In genomic region chr3:176693416-176693815, GRCh38 we compare ENCODE assay signal across 20 cellular contexts.
"Had no signal": no experiment of that assay in that cellular context is flagged by ENCODE, and none has a peak within 500 bp of the region (broad histone marks: within the 10 kb centered on the region; RNA-seq: fewer than 3 reads in every experiment).

No MANE protein-coding gene starts in this region.

- H3K4me1 Mint-ChIP-seq: activated CD4-positive, alpha-beta T cell treated with anti-CD3 and anti-CD28 coated beads, Interleukin-2, amount 10 ng/mL, durations not matched to agents 7 days and 5 days; activated naive CD4-positive, alpha-beta T cell treated with anti-CD3 and anti-CD28 coated beads, Interleukin-2, amount 50 U/mL, for 24 hours; naive thymus-derived CD4-positive, alpha-beta T cell; stimulated activated naive B cell treated with anti-CD40 and anti-IgM and Interleukin-4, amounts not matched to agents 10 μg/mL and 1 μg/mL and 100 μg/mL, for 72 hours had no signal

- DNase-seq: activated CD4-positive, alpha-beta T cell treated with anti-CD3 and anti-CD28 coated beads, Interleukin-2, amount 10 ng/mL, durations not matched to agents 7 days and 5 days; activated CD8-positive, alpha-beta memory T cell treated with anti-CD3 and anti-CD28 coated beads, Interleukin-2, amount 50 U/mL, for 4 hours; activated gamma-delta T cell; activated T-cell treated with anti-CD3 and anti-CD28 coated beads, Interleukin-2, amount 50 U/mL, for 4 hours; dermis blood vessel endothelial cell; effector memory CD4-positive, alpha-beta T cell; esophagus squamous epithelium; mesenchymal stem cell; naive thymus-derived CD4-positive, alpha-beta T cell; ovary; sigmoid colon; stimulated activated CD4-positive, alpha-beta T cell treated with anti-CD3 and anti-CD28 coated beads, Interleukin-4, amount 100 ng/mL, for 4 hours; stimulated activated naive B cell treated with anti-CD40 and anti-IgM and Interleukin-4, amounts not matched to agents 10 μg/mL and 1 μg/mL and 100 μg/mL, for 72 hours; T-helper 1 cell; T1000 had no signal

- H3K9me3 ChIP-seq: ascending aorta, breast epithelium, esophagus squamous epithelium, ovary, sigmoid colon, thoracic aorta had no signal

- H3K9me3 Mint-ChIP-seq: activated CD4-positive, alpha-beta T cell treated with anti-CD3 and anti-CD28 coated beads, Interleukin-2, amount 10 ng/mL, durations not matched to agents 7 days and 5 days; activated naive CD4-positive, alpha-beta T cell treated with anti-CD3 and anti-CD28 coated beads, Interleukin-2, amount 50 U/mL, for 24 hours; activated T-cell treated with anti-CD3 and anti-CD28 coated beads, Interleukin-2, amount 50 U/mL, for 4 hours; stimulated activated naive B cell treated with anti-CD40 and anti-IgM and Interleukin-4, amounts not matched to agents 10 μg/mL and 1 μg/mL and 100 μg/mL, for 72 hours had no signal

- ATAC-seq: activated CD4-positive, CD25-positive, alpha-beta regulatory T cell treated with anti-CD3 and anti-CD28 coated beads, Interleukin-2, amount 50 U/mL, for 24 hours; activated T-cell treated with anti-CD3 and anti-CD28 coated beads, Interleukin-2, amount 50 U/mL, for 4 hours; naive thymus-derived CD4-positive, alpha-beta T cell; stimulated activated naive B cell treated with anti-CD40 and anti-IgM and Interleukin-4, amounts not matched to agents 10 μg/mL and 1 μg/mL and 100 μg/mL, for 72 hours had no signal

- H3K27ac ChIP-seq: ascending aorta, breast epithelium, esophagus squamous epithelium, ovary, sigmoid colon, thoracic aorta had no signal

- H3K4me3 ChIP-seq: ascending aorta, breast epithelium, esophagus squamous epithelium, ovary, sigmoid colon, thoracic aorta had no signal

- H3K27ac Mint-ChIP-seq: activated CD4-positive, alpha-beta T cell treated with anti-CD3 and anti-CD28 coated beads, Interleukin-2, amount 10 ng/mL, durations not matched to agents 7 days and 5 days; activated naive CD4-positive, alpha-beta T cell treated with anti-CD3 and anti-CD28 coated beads, Interleukin-2, amount 50 U/mL, for 24 hours; naive thymus-derived CD4-positive, alpha-beta T cell; stimulated activated naive B cell treated with anti-CD40 and anti-IgM and Interleukin-4, amounts not matched to agents 10 μg/mL and 1 μg/mL and 100 μg/mL, for 72 hours had no signal

- H3K4me1 ChIP-seq: ascending aorta, breast epithelium, esophagus squamous epithelium, sigmoid colon had no signal

- H3K36me3 Mint-ChIP-seq: activated naive CD4-positive, alpha-beta T cell treated with anti-CD3 and anti-CD28 coated beads, Interleukin-2, amount 50 U/mL, for 24 hours; naive thymus-derived CD4-positive, alpha-beta T cell; stimulated activated naive B cell treated with anti-CD40 and anti-IgM and Interleukin-4, amounts not matched to agents 10 μg/mL and 1 μg/mL and 100 μg/mL, for 72 hours had no signal

- H3K36me3 ChIP-seq: ascending aorta, breast epithelium, esophagus squamous epithelium, ovary, sigmoid colon, thoracic aorta had no signal

- H3K27me3 ChIP-seq: ascending aorta, breast epithelium, esophagus squamous epithelium, ovary, sigmoid colon had no signal

- H3K27me3 Mint-ChIP-seq: activated CD4-positive, alpha-beta T cell treated with anti-CD3 and anti-CD28 coated beads, Interleukin-2, amount 10 ng/mL, durations not matched to agents 7 days and 5 days; stimulated activated naive B cell treated with anti-CD40 and anti-IgM and Interleukin-4, amounts not matched to agents 10 μg/mL and 1 μg/mL and 100 μg/mL, for 72 hours had no signal

- H3K4me3 Mint-ChIP-seq: activated CD4-positive, alpha-beta T cell treated with anti-CD3 and anti-CD28 coated beads, Interleukin-2, amount 10 ng/mL, durations not matched to agents 7 days and 5 days; activated naive CD4-positive, alpha-beta T cell treated with anti-CD3 and anti-CD28 coated beads, Interleukin-2, amount 50 U/mL, for 24 hours; activated T-cell treated with anti-CD3 and anti-CD28 coated beads, Interleukin-2, amount 50 U/mL, for 4 hours; naive thymus-derived CD4-positive, alpha-beta T cell; stimulated activated naive B cell treated with anti-CD40 and anti-IgM and Interleukin-4, amounts not matched to agents 10 μg/mL and 1 μg/mL and 100 μg/mL, for 72 hours had no signal
